26 cellular contexts compared by ENCODE assay signal in genomic region chr16:58656872-58657271, GRCh38.
"Had no signal": no experiment of that assay in that cellular context is flagged by ENCODE, and none has a peak within 500 bp of the region (broad histone marks: within the 10 kb centered on the region; RNA-seq: fewer than 3 reads in every experiment).

No MANE protein-coding gene starts in this region.

- H3K4me1 Mint-ChIP-seq: naive thymus-derived CD8-positive, alpha-beta T cell; nephron; stimulated activated naive B cell treated with anti-CD40 and anti-IgM and Interleukin-4, amounts not matched to agents 10 μg/mL and 1 μg/mL and 100 μg/mL, for 72 hours had no signal

- H3K36me3 Mint-ChIP-seq: naive thymus-derived CD8-positive, alpha-beta T cell; stimulated activated naive B cell treated with anti-CD40 and anti-IgM and Interleukin-4, amounts not matched to agents 10 μg/mL and 1 μg/mL and 100 μg/mL, for 72 hours had no signal

- H3K4me3 Mint-ChIP-seq: naive thymus-derived CD8-positive, alpha-beta T cell; nephron; neural crest cell; stimulated activated naive B cell treated with anti-CD40 and anti-IgM and Interleukin-4, amounts not matched to agents 10 μg/mL and 1 μg/mL and 100 μg/mL, for 72 hours had no signal

- H3K4me1 ChIP-seq: left lung, psoas muscle, right lobe of liver, stomach, testis, thyroid gland, upper lobe of right lung had no signal

- H3K27ac Mint-ChIP-seq: naive thymus-derived CD8-positive, alpha-beta T cell; nephron; stimulated activated naive B cell treated with anti-CD40 and anti-IgM and Interleukin-4, amounts not matched to agents 10 μg/mL and 1 μg/mL and 100 μg/mL, for 72 hours had no signal

- ATAC-seq: heart right ventricle; left cardiac atrium; left lung; naive thymus-derived CD8-positive, alpha-beta T cell; pancreas; psoas muscle; right lobe of liver; stimulated activated naive B cell treated with anti-CD40 and anti-IgM and Interleukin-4, amounts not matched to agents 10 μg/mL and 1 μg/mL and 100 μg/mL, for 72 hours; stimulated activated naive CD8-positive, alpha-beta T cell treated with anti-CD3 and anti-CD28 coated beads, Interleukin-15, Interleukin-2, amounts not matched to agents 100 U/mL and 50 U/mL, for 24 hours; upper lobe of right lung had no signal

- H3K9me3 ChIP-seq: heart right ventricle, left lung, pancreas, psoas muscle, right lobe of liver, stomach, testis, thyroid gland, transverse colon, upper lobe of right lung had no signal

- DNase-seq: heart right ventricle; hippocampal formation; kidney glomerular epithelial cell; left cardiac atrium; left lung; midbrain; naive thymus-derived CD8-positive, alpha-beta T cell; nucleus accumbens; pancreas; posterior cingulate gyrus; psoas muscle; right lobe of liver; stimulated activated CD4-positive, alpha-beta T cell treated with anti-CD3 and anti-CD28 coated beads, Interleukin-12 subunit alpha, Interleukin-12 subunit beta, amount 100 ng/mL, for 4 hours; stimulated activated CD4-positive, alpha-beta T cell treated with anti-CD3 and anti-CD28 coated beads, Interleukin-15, amount 100 ng/mL, for 24 hours; stimulated activated CD4-positive, alpha-beta T cell treated with anti-CD3 and anti-CD28 coated beads, Interleukin-2, amount 100 ng/mL, for 24 hours; stimulated activated CD4-positive, alpha-beta T cell treated with anti-CD3 and anti-CD28 coated beads, Interleukin-4, amount 100 ng/mL, for 1 hour; stimulated activated naive B cell treated with anti-CD40 and anti-IgM and Interleukin-4, amounts not matched to agents 10 μg/mL and 1 μg/mL and 100 μg/mL, for 72 hours; stimulated activated naive CD8-positive, alpha-beta T cell treated with anti-CD3 and anti-CD28 coated beads, Interleukin-15, Interleukin-2, amounts not matched to agents 100 U/mL and 50 U/mL, for 24 hours; stomach; testis; thyroid gland; transverse colon; upper lobe of right lung had no signal

- H3K27ac ChIP-seq: heart right ventricle, left lung, pancreas, psoas muscle, right lobe of liver, stomach, testis, thyroid gland, upper lobe of right lung had no signal

- H3K36me3 ChIP-seq: heart right ventricle, left lung, pancreas, right lobe of liver, stomach, thyroid gland, transverse colon, upper lobe of right lung had no signal

- H3K4me3 ChIP-seq: heart right ventricle, left lung, lung, pancreas, psoas muscle, right lobe of liver, stomach, testis, thyroid gland, transverse colon, upper lobe of right lung had no signal

- H3K9me3 Mint-ChIP-seq: naive thymus-derived CD8-positive, alpha-beta T cell; nephron; neural crest cell; stimulated activated naive B cell treated with anti-CD40 and anti-IgM and Interleukin-4, amounts not matched to agents 10 μg/mL and 1 μg/mL and 100 μg/mL, for 72 hours had no signal

- H3K27me3 ChIP-seq: heart right ventricle, left lung, pancreas, right lobe of liver, stomach, testis, thyroid gland, transverse colon, upper lobe of right lung had no signal
